13 cellular contexts compared by ENCODE assay signal in the genomic region with DNA sequence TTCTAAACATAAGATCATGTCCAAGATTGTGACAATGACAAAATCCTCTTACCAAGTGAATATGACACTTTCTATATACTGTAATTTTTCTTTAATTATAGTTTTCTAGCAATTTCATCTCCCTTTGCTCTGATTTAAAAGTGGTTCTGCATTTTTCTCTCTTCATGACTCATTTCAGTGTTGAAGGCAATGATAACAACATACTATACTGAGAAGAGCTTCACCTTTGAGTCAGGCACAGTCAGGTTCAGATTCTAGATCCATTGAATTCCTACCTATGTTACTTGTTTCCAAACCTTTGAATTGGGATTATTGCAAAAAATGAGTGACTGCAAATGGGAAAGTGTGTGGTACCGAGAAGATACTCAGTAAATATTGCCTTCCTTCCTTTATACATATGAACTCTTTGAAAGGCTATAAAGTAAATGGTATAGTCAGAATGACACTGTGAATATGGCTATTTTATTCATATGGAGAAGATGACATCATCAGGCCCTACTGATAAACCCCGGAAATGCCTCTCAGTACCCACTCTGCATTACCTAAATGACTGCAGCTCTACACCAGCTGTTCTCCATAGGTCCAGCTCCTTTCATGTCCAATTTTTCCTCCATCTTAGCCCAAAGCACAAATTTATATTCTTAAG.
DNase-seq lines count a peak whose midpoint lies in the region; ATAC-seq and TF ChIP-seq lines count a peak whose summit lies in the region.
"Had no signal": no experiment of that assay in that cellular context is flagged by ENCODE, and none has a peak within 500 bp of the region (broad histone marks: within the 10 kb centered on the region; RNA-seq: fewer than 3 reads in every experiment).

No MANE protein-coding gene starts in this region.

- DNase-seq in activated CD4-positive, CD25-positive, alpha-beta regulatory T cell treated with anti-CD3 and anti-CD28 coated beads, Interleukin-2, amount 50 U/mL, for 72 hours, result no peak
- DNase-seq in foreskin keratinocyte (peak in 1 of 2 donors; percentile 30), OCI-M2 (lab: John Stamatoyannopoulos, UW; ENCODE audit: unreplicated experiment) (no peak), NCI-H1105 (lab: John Stamatoyannopoulos, UW) (no peak)
- no peak for DNase-seq in effector CD8-positive, alpha-beta T cell (lab: John Stamatoyannopoulos, UW)
- DNase-seq: 8988T; caudate nucleus; hippocampal formation; naive thymus-derived CD8-positive, alpha-beta T cell; NCI-H526 treated with DMSO at 0.1 percent for 48 hours had no signal

- no peaks in the 10 kb centered on the region for H3K4me1 ChIP-seq in foreskin keratinocyte

- no peak overlapping the region for H3K27ac ChIP-seq in foreskin keratinocyte

- TF ChIP-seq CTCF in foreskin keratinocyte (conservative IDR thresholded peaks at IDR 0.05), result no peak

- ATAC-seq in activated CD4-positive, CD25-positive, alpha-beta regulatory T cell treated with anti-CD3 and anti-CD28 coated beads, Interleukin-2, amount 50 U/mL, for 24 hours, result peak; percentile 93 to 95
- ATAC-seq in GM21529 (IDR thresholded peaks at IDR 0.05; ENCODE audit: unreplicated experiment) (peak; percentile 86), HG03378 (IDR thresholded peaks at IDR 0.05; ENCODE audit: unreplicated experiment) (peak; percentile 94), foreskin keratinocyte (peak; percentile 54)
- ATAC-seq: naive thymus-derived CD8-positive, alpha-beta T cell had no signal

- no peaks in the 10 kb centered on the region for H3K27me3 ChIP-seq in foreskin keratinocyte
